ENCODE assay signal across 20 cellular contexts in the genomic region with DNA sequence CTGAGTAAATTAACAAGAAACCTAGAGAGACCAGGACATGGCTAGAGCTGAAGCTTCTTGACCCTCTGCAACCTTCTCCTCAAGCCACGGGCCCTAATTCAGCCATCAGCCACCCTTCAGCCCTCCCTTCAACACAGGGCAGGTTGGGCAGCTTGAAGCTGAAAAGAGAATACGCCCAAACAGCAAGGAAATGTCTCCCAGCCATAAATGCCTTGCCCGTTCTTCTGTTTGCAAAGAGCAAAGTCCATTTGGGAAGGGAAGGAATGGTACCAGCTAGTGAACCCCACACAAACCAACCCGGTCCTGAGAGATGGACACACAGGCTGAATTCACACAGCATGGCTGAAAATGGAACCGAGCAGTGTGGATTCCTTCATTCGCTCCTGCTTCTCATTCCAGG. TPM values are rescaled to one million over a fixed set of nuclear protein-coding genes. Genes with fewer than 3 reads are reported as not detected.
A peak's percentile ranks its signal among the peaks of the same experiment; 100 is the strongest.
DNase-seq lines count a peak whose midpoint lies in the region; ATAC-seq, FAIRE-seq and TF ChIP-seq lines count a peak whose summit lies in the region.
"Had no signal": no experiment of that assay in that cellular context is flagged by ENCODE, and none has a peak within 500 bp of the region (broad histone marks: within the 10 kb centered on the region; RNA-seq: fewer than 3 reads in every experiment).

No MANE protein-coding gene starts in this region.

- intact Hi-C loops in cardiac septum (cut with DNase I) = no loop called here
- intact Hi-C loops in HepG2 (cut with micrococcal nuclease; ENCODE audit: unreplicated experiment) = no loop called here
- intact Hi-C loops in pancreas (cut with DNase I) = no loop called here
- intact Hi-C loops in upper lobe of right lung (cut with DNase I) = no loop called here

- peaks cover 1% of the 10 kb centered on the region for H3K79me2 ChIP-seq in HepG2 (ENCODE audit: insufficient read depth, low read length)

- no peak for TF ChIP-seq POLR2A in HepG2 (IDR thresholded peaks at IDR 0.05; ENCODE audit: insufficient read depth in 1 of 2, low read depth in 2 of 2, low read length in 2 of 2)

- peak; percentile 86 for FAIRE-seq in HepG2 (lab: Jason Lieb, UNC)
- no peak for FAIRE-seq in pancreas (lab: Jason Lieb, UNC)
- FAIRE-seq: bronchial epithelial cell, GM12878, H54 had no signal

- H3K27me3 ChIP-seq in cardiac muscle cell = no peaks in the 10 kb centered on the region
- no peaks in the 10 kb centered on the region for H3K27me3 ChIP-seq in HepG2 (ENCODE audit: control insufficient read depth in 1 of 2, insufficient read depth in 2 of 2, low read length in 2 of 2)
- no peaks in the 10 kb centered on the region for H3K27me3 ChIP-seq in pancreas
- H3K27me3 ChIP-seq in upper lobe of right lung = no peaks in the 10 kb centered on the region

- H2AFZ ChIP-seq in HepG2 (ENCODE audit: low read length) = no peak overlapping the region

- BruUV-seq in HepG2 (replicated peaks; lab: Mats Ljungman, UMichigan) = no TSS peak

- H3K4me3 ChIP-seq in cardiac muscle cell (no peak overlapping the region), HepG2 (replicated peaks in 1 of 3; ENCODE audit: insufficient read depth in 1 of 3, low read depth in 2 of 3, low read length in 3 of 3) (no peak overlapping the region), pancreas (no peak overlapping the region), upper lobe of right lung (no peak overlapping the region)
- H3K4me3 ChIP-seq: GM12878 had no signal

- H3K27ac ChIP-seq in cardiac muscle cell = peak overlapping the region; percentile 63
- H3K27ac ChIP-seq in HepG2 (ENCODE audit: extremely low read length, insufficient read depth, low read length) = peak overlapping the region; percentile 11
- H3K27ac ChIP-seq in pancreas = no peak overlapping the region
- peak overlapping the region; percentile 42 for H3K27ac ChIP-seq in upper lobe of right lung

- H3K36me3 ChIP-seq in cardiac muscle cell (no peaks in the 10 kb centered on the region), HepG2 (replicated peaks in 1 of 2; ENCODE audit: control insufficient read depth in 1 of 2, insufficient read depth in 2 of 2, low read length in 2 of 2) (peaks cover 0 to 1% of the 10 kb centered on the region in 2 experiments; a peak in 1 of 5 replicates), pancreas (no peaks in the 10 kb centered on the region), upper lobe of right lung (no peaks in the 10 kb centered on the region)

- peak overlapping the region; percentile 42 for H3K4me2 ChIP-seq in HepG2 (ENCODE audit: low read depth, low read length)
- H3K4me2 ChIP-seq: SK-N-SH had no signal

- TF ChIP-seq EP300 in HepG2 (IDR thresholded peaks at IDR 0.05; ENCODE audit: low read depth in 2 of 2, low read length in 2 of 2) = no peak
- no peak for TF ChIP-seq EP300 in HepG2 (CRISPR knock-in tag; IDR thresholded peaks at IDR 0.05; ENCODE audit: borderline replicate concordance)

- no peaks in the 10 kb centered on the region for H4K20me1 ChIP-seq in HepG2 (ENCODE audit: insufficient read depth, low read length)

- no peak overlapping the region for H3K9ac ChIP-seq in HepG2 (ENCODE audit: insufficient read depth, low read depth, low read length)
- H3K9ac ChIP-seq: SK-N-SH had no signal

- in situ Hi-C loops in HepG2 (cut with HindIII; ENCODE audit: extremely low pct_ligation_motif_present, low pct_unique_long_range_greater_than_20kb) = no loop called here

- CTCF ChIA-PET in HepG2 (lab: Yijun Ruan, JAX; ENCODE audit: low intra/inter-chr PET ratio, low total read pairs) = no interaction called here

- H3K4me1 ChIP-seq in cardiac muscle cell (ENCODE audit: low read depth) (peaks cover 62% of the 10 kb centered on the region), HepG2 (ENCODE audit: insufficient read depth, low read length) (peaks cover 19% of the 10 kb centered on the region), pancreas (no peaks in the 10 kb centered on the region), upper lobe of right lung (no peaks in the 10 kb centered on the region)

- 42% methylated on average over 6 of the region's 6 CpGs for WGBS in HepG2 (ENCODE audit: low lambda C conversion rate)
- WGBS in pancreas, 2 donors = 23 to 42% methylated on average over 6 of the region's 6 CpGs

- POLR2A ChIA-PET in HepG2 (lab: Yijun Ruan, JAX) = interaction anchor here (1.1 kb wide), 1 partner anchor 134 kb away, joined by 4 read pairs; a partner anchor contains a TSS

- no peak for DNase-seq in cardiac muscle cell (ENCODE audit: low read depth in 1 of 2, low spot score in 1 of 2)
- DNase-seq in cardiac septum (ENCODE audit: low spot score) = no peak
- peak; percentile 39 for DNase-seq in HepG2 (ENCODE audit: low spot score)
- no peak for DNase-seq in pancreas
- DNase-seq in upper lobe of right lung = no peak
- DNase-seq in COLO829 (ENCODE audit: low spot score) = no peak
- DNase-seq in RPMI8226 = no peak
- DNase-seq: activated naive CD8-positive, alpha-beta T cell treated with anti-CD3 and anti-CD28 coated beads for 36 hours; activated T-cell treated with anti-CD3 and anti-CD28 coated beads, Interleukin-2, amount 50 U/mL, for 24 hours; CD4-positive, alpha-beta memory T cell; effector memory CD4-positive, alpha-beta T cell; midbrain; NCI-H187 treated with DMSO at 0.1 percent for 48 hours; NCI-H510A treated with DMSO at 0.1 percent for 48 hours had no signal

- TF ChIP-seq CTCF in cardiac muscle cell (IDR thresholded peaks at IDR 0.05; ENCODE audit: low read depth, low read length) (no peak), HepG2 (CRISPR knock-in tag; IDR thresholded peaks at IDR 0.05) (no peak), pancreas (IDR thresholded peaks at IDR 0.05) (no peak), upper lobe of right lung (IDR thresholded peaks at IDR 0.05) (no peak)

- TF ChIP-seq RAD21 in HepG2 (CRISPR knock-in tag; IDR thresholded peaks at IDR 0.05) = no peak

- no peaks in the 10 kb centered on the region for H3K9me3 ChIP-seq in cardiac muscle cell (ENCODE audit: low read depth)
- H3K9me3 ChIP-seq in HepG2 (ENCODE audit: low read length) = no peaks in the 10 kb centered on the region
- no peaks in the 10 kb centered on the region for H3K9me3 ChIP-seq in pancreas
- H3K9me3 ChIP-seq in upper lobe of right lung = no peaks in the 10 kb centered on the region
- H3K9me3 ChIP-seq: SK-N-SH had no signal

- peak; percentile 60 for ATAC-seq in HepG2
- peak in 3 of 4 donors; percentile 11 to 42 (median 16) for ATAC-seq in pancreas
- ATAC-seq in upper lobe of right lung = no peak
- ATAC-seq in GM19452 (IDR thresholded peaks at IDR 0.05; ENCODE audit: unreplicated experiment) = no peak

TF ChIP-seq in HepG2, 621 proteins besides CTCF, POLR2A, EP300 and RAD21 (continues in another document):
- TF ChIP-seq HNF4A (CRISPR knock-in tag; IDR thresholded peaks at IDR 0.05) (peak; percentile 71), SP4 (CRISPR knock-in tag; IDR thresholded peaks at IDR 0.05) (no peak), CC2D1A (CRISPR knock-in tag; IDR thresholded peaks at IDR 0.05) (no peak), SKI (IDR thresholded peaks at IDR 0.05; ENCODE audit: partially characterized antibody) (no peak), ZNF136 (CRISPR knock-in tag; IDR thresholded peaks at IDR 0.05; ENCODE audit: low read depth) (no peak)

RNA-seq across cellular contexts. Expression of a gene that starts 11.5 kb away (rescaled TPM):
- total RNA-seq in cardiac muscle cell (44.1 and 71.7 TPM in 2 replicates), cardiac septum (27.9 TPM), HepG2 (2016; rRNA removed; fragmentation: Illumina TruSeq; extraction: Trizol) (10.8 and 11.4 TPM in 2 replicates), pancreas (10 to 100 TPM in 5 of 6 donors, 1 to 10 TPM in 1; 9.5 to 23.8 (median 15.0) TPM), upper lobe of right lung (7.1 TPM)
- polyA plus RNA-seq in cardiac muscle cell (23.1 and 41.6 TPM in 2 replicates), HepG2 (2011; rRNA removed) (5.3 and 6.4 TPM in 2 replicates), pancreas (10 to 100 TPM; 13.2 to 18.5 TPM)
- total RNA-seq in HepG2 (2016; cell fraction: cytosol; rRNA removed; fragmentation: Illumina TruSeq; extraction: Trizol; ENCODE audit: low read depth) = 0.40 and 1.1 TPM in 2 replicates
- 7.3 and 13.7 TPM in 2 replicates for total RNA-seq in HepG2 (2016; cell fraction: insoluble cytoplasmic fraction; rRNA removed; fragmentation: Illumina TruSeq; extraction: Trizol)
- total RNA-seq in HepG2 (2016; cell fraction: membrane; rRNA removed; fragmentation: Illumina TruSeq; extraction: Trizol) = 3.9 and 4.0 TPM in 2 replicates
- 16.8 and 17.2 TPM in 2 replicates for total RNA-seq in HepG2 (2016; cell fraction: nucleus; rRNA removed; fragmentation: Illumina TruSeq; extraction: Trizol)
- polyA plus RNA-seq in HepG2 (2011; cell fraction: cytosol; rRNA removed) = 2.2 TPM in 2 replicates
- 18.8 and 20.9 TPM in 2 replicates for polyA plus RNA-seq in HepG2 (2011; cell fraction: nucleus; rRNA removed)
- 6.1 and 6.4 TPM in 2 replicates for polyA plus RNA-seq in HepG2 (2012)
- 0.33 and 0.35 TPM in 2 replicates for polyA plus RNA-seq in HepG2 (2016; cell fraction: cytosol; fragmentation: Illumina TruSeq; extraction: Trizol; ENCODE audit: low read depth)
- 5.7 and 9.8 TPM in 2 replicates for polyA plus RNA-seq in HepG2 (2016; cell fraction: insoluble cytoplasmic fraction; fragmentation: Illumina TruSeq; extraction: Trizol; ENCODE audit: low read depth)
- polyA plus RNA-seq in HepG2 (2016; cell fraction: membrane; fragmentation: Illumina TruSeq; extraction: Trizol; ENCODE audit: low read depth) = 1.2 and 1.6 TPM in 2 replicates
- 24.1 and 24.3 TPM in 2 replicates for polyA plus RNA-seq in HepG2 (2016; cell fraction: nucleus; fragmentation: Illumina TruSeq; extraction: Trizol; ENCODE audit: insufficient read depth, low read depth)
- polyA minus RNA-seq in HepG2 (2011; rRNA and poly(A)+ RNA removed; ENCODE audit: low replicate concordance) = 5.2 and 11.2 TPM in 2 replicates
- polyA minus RNA-seq in HepG2 (2011; cell fraction: cytosol; rRNA and poly(A)+ RNA removed) = 3.2 and 7.6 TPM in 2 replicates
- 11.1 and 11.8 TPM in 2 replicates for polyA minus RNA-seq in HepG2 (2011; cell fraction: nucleus; rRNA and poly(A)+ RNA removed)
- total RNA-seq: OCI-LY7 had no signal

Comparison
In these comparisons a context has a peak if more than half of its experiments do, and no peak if none do; other contexts are left out.
1. H3K27ac ChIP-seq: peak in cardiac muscle cell (single experiment), HepG2 (single experiment) and upper lobe of right lung (single experiment); none in pancreas (0 of 4).
2. ATAC-seq: peak in HepG2 (single experiment) and pancreas (3 of 4); none in upper lobe of right lung (single experiment) and GM19452 (single experiment).